11 cellular contexts compared by ENCODE assay signal in genomic region chr5:13973724-13974123, GRCh38.
"Had no signal": no experiment of that assay in that cellular context is flagged by ENCODE, and none has a peak within 500 bp of the region (broad histone marks: within the 10 kb centered on the region; RNA-seq: fewer than 3 reads in every experiment).

No MANE protein-coding gene starts in this region.

- H3K4me2 ChIP-seq: GM23338 had no signal

- H3K4me1 ChIP-seq: HAP-1 had no signal

- FAIRE-seq: H1, H54 had no signal

- H3K36me3 ChIP-seq: HAP-1 had no signal

- ATAC-seq: GM23338, HCT116 had no signal

- H3K9me3 ChIP-seq: HAP-1 had no signal

- H3K27ac ChIP-seq: GM23248 had no signal

- DNase-seq: GM23248, GOT3, H7, H9, HCEC 1CT, HFFc6 had no signal

- H3K4me3 ChIP-seq: GM23248, GM23338, HAP-1 had no signal

- H2AFZ ChIP-seq: GM23248, GM23338 had no signal

- H3K9ac ChIP-seq: GM23248 had no signal
